Comparison of ENCODE assay signal across 18 cellular contexts in genomic region chr11:111260761-111261160, GRCh38.
DNase-seq lines count a peak whose midpoint lies in the region; ATAC-seq and TF ChIP-seq lines count a peak whose summit lies in the region.
"Had no signal": no experiment of that assay in that cellular context is flagged by ENCODE, and none has a peak within 500 bp of the region (broad histone marks: within the 10 kb centered on the region; RNA-seq: fewer than 3 reads in every experiment).

No MANE protein-coding gene starts in this region.

- no peak overlapping the region for H3K4me2 ChIP-seq in DND-41 (ENCODE audit: insufficient read depth, low read length)
- H3K4me2 ChIP-seq: GM23338 had no signal

- peak; percentile 37; the same call in 1 of the 3 replicates for ATAC-seq in DND-41 (ENCODE audit: insufficient read depth, low read depth)
- no peak for ATAC-seq in HG03045 (IDR thresholded peaks at IDR 0.05; ENCODE audit: unreplicated experiment)
- ATAC-seq in HG03469 (IDR thresholded peaks at IDR 0.05; ENCODE audit: unreplicated experiment), result no peak
- ATAC-seq: GM23338, HepG2 had no signal

- no peaks in the 10 kb centered on the region for H4K20me1 ChIP-seq in DND-41 (ENCODE audit: insufficient read depth, low read length)

- H3K9me3 ChIP-seq in DND-41 (ENCODE audit: insufficient read depth, low read length, severe bottlenecking) (no peaks in the 10 kb centered on the region), SK-N-MC (ENCODE audit: low read depth, low read length) (no peaks in the 10 kb centered on the region)

- H3K27ac ChIP-seq in DND-41 (ENCODE audit: low read length) (no peak overlapping the region), SK-N-MC (peak overlapping the region; percentile 67; the same call in 1 of the 2 replicates)
- H3K27ac ChIP-seq: C4-2B had no signal

- peaks cover 13% of the 10 kb centered on the region for H3K27me3 ChIP-seq in DND-41 (ENCODE audit: insufficient read depth, low read length, poor library complexity)

- H2AFZ ChIP-seq in DND-41 (ENCODE audit: low read depth, low read length), result no peak overlapping the region
- H2AFZ ChIP-seq: GM23338 had no signal

- intact Hi-C loops in head of caudate nucleus (cut with DNase I), result no loop called here

- TF ChIP-seq CTCF in AG10803 (conservative IDR thresholded peaks at IDR 0.05; ENCODE audit: low read length) (no peak), DND-41 (IDR thresholded peaks at IDR 0.05; ENCODE audit: borderline replicate concordance, extremely low read depth, low read length, poor library complexity, severe bottlenecking) (no peak)

- peak; percentile 20 for DNase-seq in AG10803 (ENCODE audit: low read depth)
- no peak for DNase-seq in DND-41
- peak; percentile 81 for DNase-seq in SK-N-MC (ENCODE audit: low read depth, low spot score)
- DNase-seq in fibroblast of gingiva (ENCODE audit: low read depth), result peak; percentile 49
- DNase-seq in head of caudate nucleus, result no peak
- no peak for DNase-seq in NCI-H69 (lab: John Stamatoyannopoulos, UW)
- DNase-seq: 8988T; CD4-positive, alpha-beta T cell; DMS153; DMS79; EL; HCEC 1CT; KG1 had no signal

- no peaks in the 10 kb centered on the region for H3K36me3 ChIP-seq in DND-41 (ENCODE audit: insufficient read depth, low read length)
- H3K36me3 ChIP-seq in SK-N-MC (ENCODE audit: insufficient read depth, low read length), result no peaks in the 10 kb centered on the region

- no peaks in the 10 kb centered on the region for H3K79me2 ChIP-seq in DND-41 (ENCODE audit: insufficient read depth, low read length)

- H3K9ac ChIP-seq in DND-41 (ENCODE audit: low read depth, low read length) (no peak overlapping the region), SK-N-MC (ENCODE audit: insufficient read length) (no peak overlapping the region)

- H3K4me3 ChIP-seq in AG10803 (ENCODE audit: low read length) (no peak overlapping the region), DND-41 (ENCODE audit: low read depth in 1 of 2, low read length in 2 of 2) (no peak overlapping the region), SK-N-MC (peak overlapping the region; percentile 43)
- H3K4me3 ChIP-seq: GM23338 had no signal

- H3K4me1 ChIP-seq in DND-41 (ENCODE audit: insufficient read depth, low read length), result no peaks in the 10 kb centered on the region

Comparison
In these comparisons a context has a peak if more than half of its experiments do, and no peak if none do; other contexts are left out.
1. DNase-seq: peak in AG10803 (single experiment), SK-N-MC (single experiment) and fibroblast of gingiva (single experiment); none in DND-41 (single experiment), head of caudate nucleus (0 of 42) and NCI-H69 (single experiment).